Comparison of ENCODE assay signal across 28 cellular contexts in the genomic region with DNA sequence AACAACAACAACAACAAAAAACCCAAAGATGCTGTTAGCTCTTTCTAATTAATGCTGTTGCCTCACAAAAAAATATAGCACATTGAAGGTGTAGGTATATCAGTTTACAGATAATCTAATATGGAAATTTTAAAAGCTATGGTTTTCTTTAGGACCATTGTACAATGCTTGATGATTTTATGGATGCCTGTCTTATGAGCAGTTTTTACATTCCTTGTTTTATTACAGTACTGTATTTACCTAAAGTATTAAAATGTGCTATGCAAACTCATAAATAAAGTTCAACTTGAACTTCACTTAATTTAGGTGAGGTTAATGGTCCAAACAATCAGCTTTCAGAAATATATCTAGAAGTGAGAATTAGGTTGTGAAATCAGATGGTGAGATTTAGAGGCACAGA.
"Had no signal": no experiment of that assay in that cellular context is flagged by ENCODE, and none has a peak within 500 bp of the region (broad histone marks: within the 10 kb centered on the region; RNA-seq: fewer than 3 reads in every experiment).

No MANE protein-coding gene starts in this region.

- DNase-seq: colonic mucosa; cortex of kidney; dermis blood vessel endothelial cell; dorsolateral prefrontal cortex; effector CD4-positive, alpha-beta T cell; effector CD8-positive, alpha-beta T cell; effector memory CD4-positive, alpha-beta T cell; effector memory CD8-positive, alpha-beta T cell; endodermal cell; erythroblast; esophagus squamous epithelium; foreskin fibroblast; foreskin keratinocyte; foreskin melanocyte; gastrocnemius medialis; glutamatergic neuron; head of caudate nucleus; heart left ventricle; heart right ventricle had no signal

- H3K4me3 ChIP-seq: colonic mucosa, coronary artery, dorsolateral prefrontal cortex, esophagus muscularis mucosa, esophagus squamous epithelium, gastrocnemius medialis, gastroesophageal sphincter, heart left ventricle, heart right ventricle had no signal

- ATAC-seq: effector memory CD8-positive, alpha-beta T cell; esophagus mucosa; foreskin keratinocyte; gastrocnemius medialis; gastroesophageal sphincter; heart left ventricle; heart right ventricle had no signal

- H3K9me3 ChIP-seq: colonic mucosa, gastrocnemius medialis had no signal

- H3K27me3 ChIP-seq: colonic mucosa, dorsolateral prefrontal cortex, esophagus muscularis mucosa, esophagus squamous epithelium, foreskin keratinocyte, gastrocnemius medialis, gastroesophageal sphincter, heart left ventricle, heart right ventricle had no signal

- H3K4me1 ChIP-seq: colonic mucosa, esophagus muscularis mucosa, esophagus squamous epithelium, foreskin keratinocyte, gastrocnemius medialis, gastroesophageal sphincter, heart left ventricle, heart right ventricle had no signal

- H3K27ac ChIP-seq: colonic mucosa, coronary artery, dorsolateral prefrontal cortex, epithelial cell of prostate, esophagus muscularis mucosa, esophagus squamous epithelium, foreskin keratinocyte, gastrocnemius medialis, gastroesophageal sphincter, heart left ventricle, heart right ventricle had no signal

- FAIRE-seq: colon, endometrium, endothelial cell of umbilical vein, frontal cortex had no signal

- H3K36me3 ChIP-seq: colonic mucosa, esophagus muscularis mucosa, esophagus squamous epithelium, gastrocnemius medialis, gastroesophageal sphincter, heart left ventricle, heart right ventricle had no signal
